In genomic region chr6:135875446-135875845, GRCh38 we compare ENCODE assay signal across 18 cellular contexts. TPM values are rescaled to one million over a fixed set of nuclear protein-coding genes. Genes with fewer than 3 reads are reported as not detected.
A peak's percentile ranks its signal among the peaks of the same experiment; 100 is the strongest.
DNase-seq lines count a peak whose midpoint lies in the region; ATAC-seq, FAIRE-seq and TF ChIP-seq lines count a peak whose summit lies in the region.
"Had no signal": no experiment of that assay in that cellular context is flagged by ENCODE, and none has a peak within 500 bp of the region (broad histone marks: within the 10 kb centered on the region; RNA-seq: fewer than 3 reads in every experiment).

No MANE protein-coding gene starts in this region.

- DNase-seq in A549 (ENCODE audit: low read depth in 1 of 2, low spot score in 1 of 2) (no peak), astrocyte (ENCODE audit: low read depth) (peak; percentile 30), frontal cortex (ENCODE audit: low spot score in 2 of 2) (no peak), T-helper 17 cell (no peak), foreskin keratinocyte (no peak), Kasumi-1 (lab: John Stamatoyannopoulos, UW) (no peak)
- no peak for DNase-seq in CD4-positive, CD25-positive, alpha-beta regulatory T cell
- no peak for DNase-seq in stimulated activated CD4-positive, alpha-beta T cell treated with anti-CD3 and anti-CD28 coated beads, Interleukin-2, amount 100 ng/mL, for 24 hours
- DNase-seq: BE2C, EL, NCI-H1417, NCI-H1930, NCI-H2171, NCI-H82 had no signal

- H3K9ac ChIP-seq in astrocyte (ENCODE audit: low read length), result no peak overlapping the region

- no peak overlapping the region for H2AFZ ChIP-seq in astrocyte (ENCODE audit: low read depth, low read length)

- H3K9me3 ChIP-seq in A549, result no peaks in the 10 kb centered on the region
- H3K9me3 ChIP-seq in CD4-positive, CD25-positive, alpha-beta regulatory T cell (ENCODE audit: control insufficient read depth in 2 of 2, low read length in 2 of 2), result no peaks in the 10 kb centered on the region
- H3K9me3 ChIP-seq in astrocyte (ENCODE audit: insufficient read depth, low read depth, low read length), result no peaks in the 10 kb centered on the region
- H3K9me3 ChIP-seq in T-helper 17 cell (ENCODE audit: control insufficient read depth, low read length, poor library complexity, severe bottlenecking), result no peaks in the 10 kb centered on the region
- H3K9me3 ChIP-seq: BE2C had no signal

- TF ChIP-seq EP300 in A549 (IDR thresholded peaks at IDR 0.05), result no peak

- H3K4me1 ChIP-seq in A549 (peaks cover 87% of the 10 kb centered on the region), astrocyte (ENCODE audit: insufficient read depth, low read length) (peaks cover 22% of the 10 kb centered on the region), foreskin keratinocyte (peaks cover 7% of the 10 kb centered on the region)
- H3K4me1 ChIP-seq in CD4-positive, CD25-positive, alpha-beta regulatory T cell (ENCODE audit: control insufficient read depth, insufficient read depth, low read length, poor library complexity, severe bottlenecking), result peaks cover 12% of the 10 kb centered on the region
- H3K4me1 ChIP-seq: BE2C had no signal

- H3K4me1 Mint-ChIP-seq in CD4-positive, CD25-positive, alpha-beta regulatory T cell, result peaks cover 9 to 27% (median 16%) of the 10 kb centered on the region in 4 donors
- H3K4me1 Mint-ChIP-seq in astrocyte (ENCODE audit: low read depth, unreplicated experiment), result peaks cover 29% of the 10 kb centered on the region
- peaks cover 14% of the 10 kb centered on the region for H3K4me1 Mint-ChIP-seq in T-helper 17 cell
- H3K4me1 Mint-ChIP-seq: H9 had no signal

- H3K4me3 ChIP-seq in A549, result no peak overlapping the region
- no peak overlapping the region for H3K4me3 ChIP-seq in CD4-positive, CD25-positive, alpha-beta regulatory T cell (ENCODE audit: low read depth, low read length)
- H3K4me3 ChIP-seq in astrocyte (ENCODE audit: insufficient read depth, low read depth, low read length), result no peak overlapping the region

- no peaks in the 10 kb centered on the region for H3K36me3 Mint-ChIP-seq in CD4-positive, CD25-positive, alpha-beta regulatory T cell
- H3K36me3 Mint-ChIP-seq in astrocyte (ENCODE audit: low read depth, unreplicated experiment) (no peaks in the 10 kb centered on the region), T-helper 17 cell (ENCODE audit: low read depth) (no peaks in the 10 kb centered on the region)

- CTCF ChIA-PET in A549 (lab: Yijun Ruan, JAX), result interaction anchor here (1.2 kb wide), 1 partner anchor 351 kb away, joined by 6 read pairs; no protein-coding TSS in a partner anchor

- FAIRE-seq in A549 (lab: Jason Lieb, UNC), result no peak
- FAIRE-seq in astrocyte (lab: Jason Lieb, UNC), result no peak
- peak; percentile 72 for FAIRE-seq in frontal cortex (lab: Jason Lieb, UNC)
- FAIRE-seq: HepG2 had no signal

- peak overlapping the region; percentile 27 to 79 (median 66) for H3K27ac Mint-ChIP-seq in CD4-positive, CD25-positive, alpha-beta regulatory T cell
- H3K27ac Mint-ChIP-seq in astrocyte (ENCODE audit: unreplicated experiment) (no peak overlapping the region), T-helper 17 cell (no peak overlapping the region)

- WGBS in A549 (ENCODE audit: missing lambda C conversion rate), result 75% methylated on average over 2 of the region's 2 CpGs

- no peak for TF ChIP-seq RAD21 in A549 (conservative IDR thresholded peaks at IDR 0.05 in 1 of 2, IDR thresholded peaks at IDR 0.05 in 1 of 2)

- peaks cover 11% of the 10 kb centered on the region for H3K27me3 Mint-ChIP-seq in CD4-positive, CD25-positive, alpha-beta regulatory T cell
- H3K27me3 Mint-ChIP-seq in astrocyte (ENCODE audit: low read depth, unreplicated experiment), result no peaks in the 10 kb centered on the region
- H3K27me3 Mint-ChIP-seq in T-helper 17 cell, result no peaks in the 10 kb centered on the region

- H4K20me1 ChIP-seq in astrocyte (ENCODE audit: insufficient read depth, low read length), result no peaks in the 10 kb centered on the region

- POLR2A ChIA-PET in A549 (lab: Yijun Ruan, JAX), result no interaction called here

- no peak for ATAC-seq in A549
- ATAC-seq in CD4-positive, CD25-positive, alpha-beta regulatory T cell (ENCODE audit: low read depth in 2 of 2), result no peak
- ATAC-seq in T-helper 17 cell, result no peak
- no peak for ATAC-seq in foreskin keratinocyte
- ATAC-seq: Panc1, Right ventricle myocardium inferior had no signal

- H3K79me2 ChIP-seq in astrocyte (ENCODE audit: insufficient read depth, low read length), result no peaks in the 10 kb centered on the region

- no peaks in the 10 kb centered on the region for H3K36me3 ChIP-seq in CD4-positive, CD25-positive, alpha-beta regulatory T cell (ENCODE audit: control insufficient read depth, insufficient read depth, low read length)
- H3K36me3 ChIP-seq in astrocyte (ENCODE audit: insufficient read depth, low read length), result no peaks in the 10 kb centered on the region
- H3K36me3 ChIP-seq: BE2C had no signal

- no peaks in the 10 kb centered on the region for H3K9me3 Mint-ChIP-seq in CD4-positive, CD25-positive, alpha-beta regulatory T cell
- no peaks in the 10 kb centered on the region for H3K9me3 Mint-ChIP-seq in astrocyte (ENCODE audit: unreplicated experiment)
- H3K9me3 Mint-ChIP-seq: H9 had no signal

- H3K4me2 ChIP-seq in A549 (peak overlapping the region; percentile 22), astrocyte (ENCODE audit: low read length) (no peak overlapping the region)

- no peak overlapping the region for H3K4me3 Mint-ChIP-seq in CD4-positive, CD25-positive, alpha-beta regulatory T cell
- no peak overlapping the region for H3K4me3 Mint-ChIP-seq in astrocyte (ENCODE audit: unreplicated experiment)
- no peak overlapping the region for H3K4me3 Mint-ChIP-seq in T-helper 17 cell
- H3K4me3 Mint-ChIP-seq: H9 had no signal

- no peak for TF ChIP-seq POLR2A in A549 (IDR thresholded peaks at IDR 0.05; ENCODE audit: low read length)

- TF ChIP-seq CTCF in A549 (IDR thresholded peaks at IDR 0.05), result no peak
- TF ChIP-seq CTCF in astrocyte (IDR thresholded peaks at IDR 0.05; ENCODE audit: insufficient read depth, low read depth, low read length), result no peak
- no peak for TF ChIP-seq CTCF in foreskin keratinocyte (conservative IDR thresholded peaks at IDR 0.05)

- H3K27ac ChIP-seq in A549, result peak overlapping the region in 1 of 2 experiments; percentile 73; a peak in 3 of 6 replicates
- H3K27ac ChIP-seq in CD4-positive, CD25-positive, alpha-beta regulatory T cell (ENCODE audit: insufficient read depth, low read length, poor library complexity, severe bottlenecking), result no peak overlapping the region
- no peak overlapping the region for H3K27ac ChIP-seq in astrocyte (ENCODE audit: low read depth, low read length)
- H3K27ac ChIP-seq in foreskin keratinocyte, result no peak overlapping the region

- peaks cover 4% of the 10 kb centered on the region for H3K27me3 ChIP-seq in CD4-positive, CD25-positive, alpha-beta regulatory T cell (ENCODE audit: control insufficient read depth, insufficient read depth, low read length)
- H3K27me3 ChIP-seq in astrocyte (ENCODE audit: insufficient read depth, low read length), result no peaks in the 10 kb centered on the region
- H3K27me3 ChIP-seq in foreskin keratinocyte, result no peaks in the 10 kb centered on the region
- H3K27me3 ChIP-seq: BE2C had no signal

TF ChIP-seq in A549, 52 proteins besides CTCF, POLR2A, EP300 and RAD21 (continues in another document):
- no peak for TF ChIP-seq REST (IDR thresholded peaks at IDR 0.05)
- no peak for TF ChIP-seq CBX8 (IDR thresholded peaks at IDR 0.05)
- TF ChIP-seq MAX (IDR thresholded peaks at IDR 0.05), result no peak
- TF ChIP-seq SREBF2 (IDR thresholded peaks at IDR 0.05), result no peak
- TF ChIP-seq CEBPB (IDR thresholded peaks at IDR 0.05), result no peak
- TF ChIP-seq HOXB13 (CRISPR knock-in tag; IDR thresholded peaks at IDR 0.05; ENCODE audit: low read depth), result no peak
- TF ChIP-seq TP53 (CRISPR knock-in tag; IDR thresholded peaks at IDR 0.05), result no peak
- no peak for TF ChIP-seq ESRRA (IDR thresholded peaks at IDR 0.05; ENCODE audit: borderline replicate concordance, low read length)
- TF ChIP-seq HDAC2 (IDR thresholded peaks at IDR 0.05), result no peak

RNA-seq across cellular contexts. Expression of gene PDE7B, which starts 23.9 kb away (rescaled TPM):
- polyA plus RNA-seq in A549 (2011; rRNA removed) (13.8 and 15.7 TPM in 2 replicates), A549 (2017; fragmentation: RNase III; extraction: RNeasy Plus Mini Kit Qiagen cat#74134 plus additional on column Dnase treatment) (4.7 to 6.6 TPM (median 6.3 TPM) in 3 replicates), foreskin keratinocyte (not detected in 2 replicates)
- polyA plus RNA-seq in A549 (2012; cell fraction: cytosol; rRNA removed), result 5.6 and 6.4 TPM in 2 replicates
- 6.3 and 7.2 TPM in 2 replicates for polyA plus RNA-seq in A549 (2012; cell fraction: nucleus; rRNA removed)
- polyA minus RNA-seq in A549 (2011; rRNA and poly(A)+ RNA removed), result 22.6 and 28.1 TPM in 2 replicates
- total RNA-seq in CD4-positive, CD25-positive, alpha-beta regulatory T cell, result 0.25 TPM
- under 1 TPM in 3 of 4 donors, not detected in 1; 0.03 to 0.08 (median 0.06) TPM for polyA plus RNA-seq in CD4-positive, CD25-positive, alpha-beta regulatory T cell
- total RNA-seq in astrocyte (0.19 and 0.27 TPM in 2 replicates), frontal cortex (16.3 TPM), T-helper 17 cell (under 1 TPM; 0.18 to 0.25 TPM), foreskin keratinocyte (not detected in 2 replicates)
- total RNA-seq: H9, HepG2 had no signal
- polyA plus RNA-seq: HepG2 had no signal

Comparison
In these comparisons a context has a peak if more than half of its experiments do, and no peak if none do; other contexts are left out.
1. H3K27ac Mint-ChIP-seq: peak in CD4-positive, CD25-positive, alpha-beta regulatory T cell (3 of 3); none in astrocyte (single experiment) and T-helper 17 cell (single experiment).
2. RNA of gene PDE7B, which starts 23.9 kb away (total RNA-seq): 16.3 TPM in frontal cortex (single experiment); 0.19 to 0.27 TPM in astrocyte, 0.18 to 0.25 TPM in T-helper 17 cell, 0.25 TPM in CD4-positive, CD25-positive, alpha-beta regulatory T cell (single experiment) and not detected in foreskin keratinocyte; every median in the first group is over 10 times any median in the second.